In the genomic region with DNA sequence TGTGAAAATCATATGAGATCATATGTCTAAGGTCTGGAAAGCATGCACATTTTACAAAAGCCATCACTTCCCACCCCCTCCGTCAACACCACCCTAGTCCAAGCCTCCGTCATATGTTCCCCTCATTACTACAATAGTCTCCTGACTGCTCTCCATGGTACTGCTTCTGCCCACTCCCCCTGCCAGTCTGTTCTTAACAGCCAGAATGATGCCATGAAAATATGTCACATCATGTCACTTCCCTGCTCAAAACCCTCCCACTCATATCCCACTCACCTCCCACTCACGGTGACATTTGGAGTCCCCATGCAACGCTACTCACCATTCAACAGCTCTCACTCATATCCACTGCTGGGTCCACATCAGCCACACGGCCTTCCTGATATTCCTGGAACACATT, we compare ENCODE assay signal across 19 cellular contexts.
DNase-seq lines count a peak whose midpoint lies in the region; ATAC-seq, FAIRE-seq and TF ChIP-seq lines count a peak whose summit lies in the region.
"Had no signal": no experiment of that assay in that cellular context is flagged by ENCODE, and none has a peak within 500 bp of the region (broad histone marks: within the 10 kb centered on the region; RNA-seq: fewer than 3 reads in every experiment).

No MANE protein-coding gene starts in this region.

- DNase-seq in A549 (ENCODE audit: low read depth in 1 of 2, low spot score in 1 of 2): no peak
- DNase-seq in HCT116 (ENCODE audit: low read depth, low spot score): no peak
- DNase-seq in K562 (ENCODE audit: extremely low read depth in 1 of 4, low spot score in 3 of 4): no peak
- peak; percentile 2 for DNase-seq in mesendoderm
- DNase-seq in H9: no peak
- no peak for DNase-seq in effector memory CD8-positive, alpha-beta T cell
- no peak for DNase-seq in cerebellar cortex (ENCODE audit: low spot score)
- no peak for DNase-seq in NCI-H82 treated with DMSO at 0.1 percent for 48 hours (lab: John Stamatoyannopoulos, UW; ENCODE audit: unreplicated experiment)
- DNase-seq: BE2C; CD4-positive, alpha-beta memory T cell; DMS79 treated with DMSO at 0.1 percent for 48 hours; EL; HCEC 1CT; IMR-90 had no signal

- H2BK5ac ChIP-seq in mesendoderm (ENCODE audit: low read length) (no peak overlapping the region), H9 (ENCODE audit: insufficient read length, low read length) (no peak overlapping the region)

- H2AFZ ChIP-seq in HCT116 (ENCODE audit: low read depth, low read length, poor library complexity, severe bottlenecking) (no peak overlapping the region), K562 (ENCODE audit: low read depth, low read length) (no peak overlapping the region), H9 (ENCODE audit: low read length) (no peak overlapping the region)

- in situ Hi-C loops in K562 (cut with MboI): no loop called here

- H4K5ac ChIP-seq in mesendoderm (ENCODE audit: low read length) (no peak overlapping the region), H9 (ENCODE audit: insufficient read length, low read depth, low read length) (no peak overlapping the region)

- H3K56ac ChIP-seq in mesendoderm (ENCODE audit: low read length) (no peak overlapping the region), H9 (ENCODE audit: insufficient read length, low read depth, low read length) (no peak overlapping the region)

- H3K9me3 ChIP-seq in A549 (0 out of 3 replicates have a peak, but pooled peaks cover 2% of the 10 kb centered on the region), HCT116 (ENCODE audit: control insufficient read depth in 1 of 2, insufficient read depth in 1 of 2, low read depth in 1 of 2, low read length in 2 of 2) (no peaks in the 10 kb centered on the region), K562 (replicated peaks; ENCODE audit: control insufficient read depth, insufficient read depth, low read depth, low read length) (no peaks in the 10 kb centered on the region), H9 (ENCODE audit: control insufficient read depth, low read depth, low read length) (no peaks in the 10 kb centered on the region)
- H3K9me3 ChIP-seq: BE2C had no signal

- TF ChIP-seq POLR2A in A549 (IDR thresholded peaks at IDR 0.05; ENCODE audit: low read length) (no peak), HCT116 (IDR thresholded peaks at IDR 0.05; ENCODE audit: borderline replicate concordance, extremely low read depth, insufficient read depth, insufficient read length) (no peak), K562 (conservative IDR thresholded peaks at IDR 0.05) (no peak)

- peaks cover 20% of the 10 kb centered on the region for H3K27me3 ChIP-seq in HCT116 (ENCODE audit: insufficient read depth, low read length)
- no peaks in the 10 kb centered on the region for H3K27me3 ChIP-seq in K562 (ENCODE audit: control insufficient read depth in 2 of 2, insufficient read depth in 2 of 2, low read length in 2 of 2)
- no peaks in the 10 kb centered on the region for H3K27me3 ChIP-seq in mesendoderm (ENCODE audit: insufficient read depth, low read length, poor library complexity)
- H3K27me3 ChIP-seq in H9 (ENCODE audit: insufficient read depth, low read length): no peaks in the 10 kb centered on the region
- H3K27me3 ChIP-seq: BE2C had no signal

- no peaks in the 10 kb centered on the region for H3K79me1 ChIP-seq in mesendoderm (ENCODE audit: low read length)
- H3K79me1 ChIP-seq in H9 (ENCODE audit: insufficient read depth, low read depth, low read length, poor library complexity, severe bottlenecking): no peaks in the 10 kb centered on the region

- H2AK5ac ChIP-seq in mesendoderm (ENCODE audit: low read length): no peak overlapping the region
- no peak overlapping the region for H2AK5ac ChIP-seq in H9 (ENCODE audit: insufficient read length, low read length)

- H3K9ac ChIP-seq in HCT116 (ENCODE audit: low read length) (no peak overlapping the region), K562 (ENCODE audit: insufficient read depth in 1 of 2, low read depth in 2 of 2, low read length in 2 of 2) (no peak overlapping the region), mesendoderm (ENCODE audit: low read length) (no peak overlapping the region), H9 (ENCODE audit: extremely low read depth, insufficient read length, low read length) (no peak overlapping the region)

- no peak for TF ChIP-seq CTCF in A549 (IDR thresholded peaks at IDR 0.05)
- no peak for TF ChIP-seq CTCF in HCT116 (IDR thresholded peaks at IDR 0.05 in 2 of 3, conservative IDR thresholded peaks at IDR 0.05 in 1 of 3; ENCODE audit: borderline replicate concordance in 1 of 3, insufficient read depth in 1 of 3, low read depth in 2 of 3, low read length in 2 of 3)
- TF ChIP-seq CTCF in K562 (IDR thresholded peaks at IDR 0.05 in 2 of 3, conservative IDR thresholded peaks at IDR 0.05 in 1 of 3; ENCODE audit: insufficient read depth in 2 of 3, low read depth in 1 of 3, low read length in 3 of 3): no peak
- no peak for TF ChIP-seq CTCF in H9 (conservative IDR thresholded peaks at IDR 0.05)

- TF ChIP-seq RAD21 in A549 (conservative IDR thresholded peaks at IDR 0.05 in 1 of 2, IDR thresholded peaks at IDR 0.05 in 1 of 2) (no peak), HCT116 (IDR thresholded peaks at IDR 0.05; ENCODE audit: low read depth) (no peak), K562 (CRISPR knock-in tag; conservative IDR thresholded peaks at IDR 0.05 in 1 of 2, IDR thresholded peaks at IDR 0.05 in 1 of 2) (no peak)

- POLR2A ChIA-PET in A549 (lab: Yijun Ruan, JAX): no interaction called here
- POLR2A ChIA-PET in HCT116 (lab: Charles Lee): no interaction called here
- POLR2A ChIA-PET in K562 (lab: Yijun Ruan, JAX): interaction anchor here (0.6 kb wide), 1 partner anchor 23 kb away, joined by 3 read pairs; no protein-coding TSS in a partner anchor

- H3K27ac ChIP-seq in A549: no peak overlapping the region
- H3K27ac ChIP-seq in HCT116 (ENCODE audit: low read depth, low read length): no peak overlapping the region
- no peak overlapping the region for H3K27ac ChIP-seq in K562 (ENCODE audit: extremely low read depth, low read depth, low read length)
- no peak overlapping the region for H3K27ac ChIP-seq in mesendoderm (ENCODE audit: low read depth, low read length)
- H3K27ac ChIP-seq in H9 (ENCODE audit: insufficient read length, low read depth, low read length): no peak overlapping the region
- H3K27ac ChIP-seq: C4-2B had no signal

- ATAC-seq in A549: no peak
- ATAC-seq in HCT116: no peak
- ATAC-seq in K562: no peak
- no peak for ATAC-seq in effector memory CD8-positive, alpha-beta T cell (replicated peaks)

- H3K4me1 ChIP-seq in A549: no peaks in the 10 kb centered on the region
- no peaks in the 10 kb centered on the region for H3K4me1 ChIP-seq in HCT116 (ENCODE audit: control insufficient read depth in 1 of 2, insufficient read depth in 2 of 2, low read length in 2 of 2)
- H3K4me1 ChIP-seq in K562 (replicated peaks in 1 of 2; ENCODE audit: control insufficient read depth in 2 of 2, insufficient read depth in 2 of 2, low read length in 2 of 2): no peaks in the 10 kb centered on the region
- no peaks in the 10 kb centered on the region for H3K4me1 ChIP-seq in mesendoderm (ENCODE audit: control insufficient read depth, low read depth, low read length)
- H3K4me1 ChIP-seq in H9 (ENCODE audit: insufficient read depth, low read length): no peaks in the 10 kb centered on the region
- H3K4me1 ChIP-seq: BE2C had no signal

- H2BK120ac ChIP-seq in mesendoderm (ENCODE audit: low read depth, low read length): no peak overlapping the region
- H2BK120ac ChIP-seq in H9 (ENCODE audit: low read depth, low read length, poor library complexity, severe bottlenecking): no peak overlapping the region

- intact Hi-C loops in HCT116 (cut with micrococcal nuclease) (no loop called here), K562 (cut with micrococcal nuclease) (no loop called here)

- no peaks in the 10 kb centered on the region for H3K36me3 ChIP-seq in HCT116 (ENCODE audit: control insufficient read depth in 1 of 2, insufficient read depth in 2 of 2, low read length in 2 of 2)
- no peaks in the 10 kb centered on the region for H3K36me3 ChIP-seq in K562 (ENCODE audit: control insufficient read depth, insufficient read depth, low read length)
- no peaks in the 10 kb centered on the region for H3K36me3 ChIP-seq in mesendoderm (ENCODE audit: control insufficient read depth, insufficient read depth, low read length)
- H3K36me3 ChIP-seq: BE2C had no signal

- no peaks in the 10 kb centered on the region for H4K20me1 ChIP-seq in HCT116 (ENCODE audit: insufficient read depth)
- peaks cover 19% of the 10 kb centered on the region for H4K20me1 ChIP-seq in K562 (replicated peaks; ENCODE audit: control insufficient read depth, insufficient read depth, low read length)
- no peaks in the 10 kb centered on the region for H4K20me1 ChIP-seq in H9 (ENCODE audit: control insufficient read depth, insufficient read depth, insufficient read length)

- CTCF ChIA-PET in A549 (lab: Yijun Ruan, JAX) (no interaction called here), HCT116 (lab: Charles Lee) (no interaction called here), K562 (lab: Yijun Ruan, JAX; ENCODE audit: low intra/inter-chr PET ratio) (no interaction called here)

- 44% methylated on average over 5 of the region's 5 CpGs for WGBS in A549 (ENCODE audit: missing lambda C conversion rate)
- 58% methylated on average over 5 of the region's 5 CpGs for WGBS in K562 (ENCODE audit: insufficient coverage, low coverage, missing lambda C conversion rate)
- WGBS in mesendoderm (ENCODE audit: extremely low coverage, insufficient coverage, low lambda C conversion rate): no CpG with 5 or more reads among the region's 5 CpGs
- no CpG with 5 or more reads among the region's 5 CpGs for WGBS in H9 (ENCODE audit: extremely low coverage, insufficient read length, low lambda C conversion rate)

- H3K4me3 Mint-ChIP-seq in H9: no peak overlapping the region
- no peak overlapping the region for H3K4me3 Mint-ChIP-seq in effector memory CD8-positive, alpha-beta T cell
- H3K4me3 Mint-ChIP-seq: CD4-positive, alpha-beta memory T cell had no signal

- H4K8ac ChIP-seq in mesendoderm (ENCODE audit: low read depth, low read length) (no peak overlapping the region), H9 (replicated peaks; ENCODE audit: insufficient read length, low read depth, low read length) (no peak overlapping the region)

- H3K4me3 ChIP-seq in A549: no peak overlapping the region
- H3K4me3 ChIP-seq in HCT116 (replicated peaks in 1 of 2; ENCODE audit: low read depth in 1 of 2, low read length in 2 of 2): no peak overlapping the region
- H3K4me3 ChIP-seq in K562: no peak overlapping the region
- H3K4me3 ChIP-seq in mesendoderm (ENCODE audit: low read length): no peak overlapping the region

- H2BK20ac ChIP-seq in H9 (ENCODE audit: low read depth, low read length, poor library complexity, severe bottlenecking): no peak overlapping the region

- no peaks in the 10 kb centered on the region for H3K9me2 ChIP-seq in HCT116 (ENCODE audit: insufficient read depth)

- no peaks in the 10 kb centered on the region for H3K79me2 ChIP-seq in HCT116 (ENCODE audit: insufficient read depth, low read length)
- H3K79me2 ChIP-seq in K562 (ENCODE audit: control insufficient read depth, insufficient read depth, low read length): no peaks in the 10 kb centered on the region
- H3K79me2 ChIP-seq in mesendoderm (ENCODE audit: control insufficient read depth, insufficient read depth, low read length): no peaks in the 10 kb centered on the region
- no peaks in the 10 kb centered on the region for H3K79me2 ChIP-seq in H9 (ENCODE audit: insufficient read depth, low read length)

- RAD21 ChIA-PET in HCT116 (lab: Charles Lee; ENCODE audit: low non-redundant PET in 1 of 2, low total read pairs in 2 of 2, uncharacterized antibody in 2 of 2, unreplicated experiment in 2 of 2): no interaction called here

- H3K4me2 ChIP-seq in A549 (no peak overlapping the region), HCT116 (ENCODE audit: low read length) (no peak overlapping the region), K562 (ENCODE audit: insufficient read depth, low read length) (no peak overlapping the region), mesendoderm (ENCODE audit: low read length) (no peak overlapping the region), H9 (ENCODE audit: insufficient read depth, insufficient read length, low read length) (no peak overlapping the region)

- no peak overlapping the region for H4K91ac ChIP-seq in H9 (ENCODE audit: insufficient read length, low read depth, low read length)

- TF ChIP-seq EP300 in A549 (IDR thresholded peaks at IDR 0.05) (no peak), K562 (IDR thresholded peaks at IDR 0.05; ENCODE audit: low read length) (no peak)

- H3K36me3 Mint-ChIP-seq in H9 (ENCODE audit: insufficient read depth in 1 of 3, low read depth in 3 of 3): no peaks in the 10 kb centered on the region; a peak in 1 of 7 replicates
- H3K36me3 Mint-ChIP-seq in effector memory CD8-positive, alpha-beta T cell (ENCODE audit: insufficient read depth): no peaks in the 10 kb centered on the region

- no peaks in the 10 kb centered on the region for H3K23me2 ChIP-seq in H9 (ENCODE audit: insufficient read length, low read depth, low read length, poor library complexity, severe bottlenecking)

- H3K4ac ChIP-seq in mesendoderm (ENCODE audit: low read depth, low read length): no peak overlapping the region
- no peak overlapping the region for H3K4ac ChIP-seq in H9 (ENCODE audit: low read depth, low read length)

- H3K14ac ChIP-seq in H9 (ENCODE audit: insufficient read depth, low read length): no peak overlapping the region

- H3K9me1 ChIP-seq in K562 (ENCODE audit: control insufficient read depth, insufficient read depth, low read length): no peaks in the 10 kb centered on the region

- no peak for FAIRE-seq in A549 (lab: Jason Lieb, UNC)
- FAIRE-seq in K562 (lab: Jason Lieb, UNC): no peak
- FAIRE-seq: G401.6, GM12892, GM19239, H1 had no signal

- no peak overlapping the region for H3K27ac Mint-ChIP-seq in H9
- no peak overlapping the region for H3K27ac Mint-ChIP-seq in effector memory CD8-positive, alpha-beta T cell
- H3K27ac Mint-ChIP-seq: CD4-positive, alpha-beta memory T cell had no signal

- H2BK12ac ChIP-seq in H9 (ENCODE audit: insufficient read length, low read depth, low read length): no peak overlapping the region

- H3K23ac ChIP-seq in mesendoderm (ENCODE audit: low read length): no peak overlapping the region
- H3K23ac ChIP-seq in H9 (ENCODE audit: insufficient read length, low read depth, low read length): no peak overlapping the region

- no peak overlapping the region for H3T11ph ChIP-seq in H9 (ENCODE audit: low read length)

- no peaks in the 10 kb centered on the region for H3K4me1 Mint-ChIP-seq in H9
- no peaks in the 10 kb centered on the region for H3K4me1 Mint-ChIP-seq in effector memory CD8-positive, alpha-beta T cell (ENCODE audit: low read depth in 2 of 2)
- H3K4me1 Mint-ChIP-seq: CD4-positive, alpha-beta memory T cell had no signal

- peaks cover 0 to 3% of the 10 kb centered on the region in 2 experiments; a peak in 1 of 5 replicates for H3K9me3 Mint-ChIP-seq in H9
- H3K9me3 Mint-ChIP-seq in effector memory CD8-positive, alpha-beta T cell: peaks cover 0 to 6% of the 10 kb centered on the region in 2 donors

- BruUV-seq in HCT116 (replicated peaks; lab: Mats Ljungman, UMichigan): no TSS peak
- no TSS peak for BruUV-seq in K562 (replicated peaks; lab: Mats Ljungman, UMichigan)

- no peaks in the 10 kb centered on the region for H3K27me3 Mint-ChIP-seq in H9 (ENCODE audit: low read depth)
- no peaks in the 10 kb centered on the region for H3K27me3 Mint-ChIP-seq in effector memory CD8-positive, alpha-beta T cell
- H3K27me3 Mint-ChIP-seq: CD4-positive, alpha-beta memory T cell had no signal

- H3K18ac ChIP-seq in mesendoderm (ENCODE audit: low read length) (no peak overlapping the region), H9 (ENCODE audit: insufficient read length, low read depth, low read length) (no peak overlapping the region)

- H2BK15ac ChIP-seq in mesendoderm (replicated peaks; ENCODE audit: low read depth) (no peak overlapping the region), H9 (ENCODE audit: low read depth, low read length) (no peak overlapping the region)
